In genomic region chr1:236577041-236577440, GRCh38 we compare ENCODE assay signal across 1 cellular context. TPM values are rescaled to one million over a fixed set of nuclear protein-coding genes. Genes with fewer than 3 reads are reported as not detected.
"Had no signal": no experiment of that assay in that cellular context is flagged by ENCODE, and none has a peak within 500 bp of the region (broad histone marks: within the 10 kb centered on the region; RNA-seq: fewer than 3 reads in every experiment).

No MANE protein-coding gene starts in this region.

RNA-seq across cellular contexts. Expression of gene LGALS8, which starts 53.3 kb away (rescaled TPM):
- total RNA-seq: OCI-LY7 had no signal
